26 cellular contexts compared by ENCODE assay signal in genomic region chr3:76645724-76646123, GRCh38.
"Had no signal": no experiment of that assay in that cellular context is flagged by ENCODE, and none has a peak within 500 bp of the region (broad histone marks: within the 10 kb centered on the region; RNA-seq: fewer than 3 reads in every experiment).

No MANE protein-coding gene starts in this region.

- H3K27ac ChIP-seq: stomach, suprapubic skin, testis, thoracic aorta, thyroid gland, tibial artery, tibial nerve, transverse colon, upper lobe of left lung, upper lobe of right lung, uterus, vagina had no signal

- ATAC-seq: stimulated activated effector memory CD8-positive, alpha-beta T cell treated with anti-CD3 and anti-CD28 coated beads, Interleukin-12 subunit alpha, Interleukin-12 subunit beta, amount 100 ng/mL, for 72 hours; stimulated activated memory B cell treated with anti-CD40 and anti-IgM and Interleukin-4, amounts not matched to agents 10 μg/mL and 1 μg/mL and 100 μg/mL, for 72 hours; stimulated activated naive B cell treated with anti-CD40 and anti-IgM and Interleukin-4, amounts not matched to agents 10 μg/mL and 1 μg/mL and 100 μg/mL, for 72 hours; stimulated activated naive CD8-positive, alpha-beta T cell treated with anti-CD3 and anti-CD28 coated beads, Interleukin-15, amount 100 ng/mL, for 72 hours; stimulated activated naive CD8-positive, alpha-beta T cell treated with anti-CD3 and anti-CD28 coated beads, Interleukin-15, Interleukin-2, amounts not matched to agents 100 U/mL and 50 U/mL, for 24 hours; upper lobe of right lung had no signal

- H3K4me3 ChIP-seq: stomach, suprapubic skin, testis, thoracic aorta, thyroid gland, tibial artery, tibial nerve, transverse colon, upper lobe of left lung, upper lobe of right lung, uterus, vagina had no signal

- H3K9me3 ChIP-seq: stomach, suprapubic skin, testis, thoracic aorta, thyroid gland, tibial artery, tibial nerve, transverse colon, upper lobe of left lung, upper lobe of right lung, uterus, vagina had no signal

- H3K4me1 ChIP-seq: stomach, suprapubic skin, testis, thyroid gland, tibial artery, tibial nerve, transverse colon, upper lobe of left lung, upper lobe of right lung, uterus, vagina had no signal

- DNase-seq: stimulated activated CD4-positive, alpha-beta T cell treated with anti-CD3 and anti-CD28 coated beads, Interleukin-2, amount 100 ng/mL, for 48 hours; stimulated activated CD4-positive, alpha-beta T cell treated with anti-CD3 and anti-CD28 coated beads, Interleukin-4, amount 100 ng/mL, for 1 hour; stimulated activated CD4-positive, alpha-beta T cell treated with anti-CD3 and anti-CD28 coated beads, Interleukin-4, amount 100 ng/mL, for 24 hours; stimulated activated CD4-positive, alpha-beta T cell treated with anti-CD3 and anti-CD28 coated beads, Interleukin-4, amount 100 ng/mL, for 4 hours; stimulated activated CD8-positive, alpha-beta memory T cell treated with anti-CD3 and anti-CD28 coated beads, Interleukin-4, amount 100 ng/mL, for 48 hours; stimulated activated naive B cell treated with anti-CD40 and anti-IgM and Interleukin-4, amounts not matched to agents 10 μg/mL and 1 μg/mL and 100 μg/mL, for 72 hours; stimulated activated naive CD4-positive, alpha-beta T cell; stimulated activated naive CD4-positive, alpha-beta T cell treated with Interleukin-2 at 50 U/mL for 16 hours; stimulated activated naive CD8-positive, alpha-beta T cell treated with anti-CD3 and anti-CD28 coated beads, Interleukin-15, amount 100 ng/mL, for 72 hours; stimulated activated naive CD8-positive, alpha-beta T cell treated with anti-CD3 and anti-CD28 coated beads, Interleukin-15, Interleukin-2, amounts not matched to agents 100 U/mL and 50 U/mL, for 24 hours; stomach; substantia nigra; testis; thyroid gland; tibial artery; transverse colon; trophoblast cell; upper lobe of left lung; upper lobe of right lung; uterus had no signal

- H3K36me3 ChIP-seq: stomach, suprapubic skin, thoracic aorta, thyroid gland, tibial artery, tibial nerve, transverse colon, upper lobe of left lung, upper lobe of right lung, uterus, vagina had no signal
